In the genomic region with DNA sequence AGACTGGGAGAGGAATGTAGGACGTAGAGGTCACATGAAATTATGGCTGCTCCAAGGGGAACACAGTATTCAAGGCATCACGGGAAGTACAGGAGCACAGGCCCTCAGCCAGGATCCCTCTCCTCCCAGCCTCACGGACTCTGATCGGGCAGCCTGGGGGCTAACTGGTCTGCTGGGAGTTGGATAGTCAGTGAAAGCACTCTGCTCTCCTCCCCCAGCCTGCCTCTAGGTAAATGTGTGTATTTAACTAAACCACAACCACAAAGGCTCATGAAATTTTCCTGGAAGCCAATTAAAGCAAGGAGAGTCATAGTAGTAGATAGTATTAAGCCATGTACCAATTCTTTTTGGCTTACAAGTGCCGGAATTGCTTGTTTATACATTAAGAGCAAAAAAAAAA, we compare ENCODE assay signal across 11 cellular contexts.
A peak's percentile ranks its signal among the peaks of the same experiment; 100 is the strongest.
DNase-seq lines count a peak whose midpoint lies in the region; ATAC-seq, FAIRE-seq and TF ChIP-seq lines count a peak whose summit lies in the region.
"Had no signal": no experiment of that assay in that cellular context is flagged by ENCODE, and none has a peak within 500 bp of the region (broad histone marks: within the 10 kb centered on the region; RNA-seq: fewer than 3 reads in every experiment).

No MANE protein-coding gene starts in this region.

- H3K27me3 ChIP-seq in left ventricle myocardium inferior (ENCODE audit: low read depth) (no peaks in the 10 kb centered on the region), Panc1 (ENCODE audit: control insufficient read depth, insufficient read depth, low read length) (no peaks in the 10 kb centered on the region)
- H3K27me3 ChIP-seq: uterus had no signal

- no peak for FAIRE-seq in urothelium cell line (lab: Jason Lieb, UNC)
- FAIRE-seq: GM12891 had no signal

- ATAC-seq in Right ventricle myocardium superior (ENCODE audit: poor library complexity) = no peak
- ATAC-seq in Panc1 = peak; percentile 83
- no peak for ATAC-seq in GM19455 (IDR thresholded peaks at IDR 0.05; ENCODE audit: unreplicated experiment)

- DNase-seq in left ventricle myocardium inferior (no peak), Right ventricle myocardium superior (no peak), Panc1 (ENCODE audit: low read depth, low spot score) (no peak), fibroblast of villous mesenchyme (ENCODE audit: low read depth) (peak; percentile 94), urothelium cell line (ENCODE audit: low spot score) (peak; percentile 82), immature natural killer cell (no peak), pons (ENCODE audit: low spot score) (no peak)
- DNase-seq: NCI-H1694 treated with DMSO at 0.1 percent for 48 hours, uterus had no signal

- peaks cover 0 to 1% (median 0%) of the 10 kb centered on the region in 6 donors for H3K9me3 Mint-ChIP-seq in immature natural killer cell

- H3K4me3 ChIP-seq in left ventricle myocardium inferior (no peak overlapping the region), Panc1 (ENCODE audit: low read depth in 2 of 2, low read length in 2 of 2) (peak overlapping the region in 1 of 2 experiments; percentile 37; a peak in 2 of 4 replicates), fibroblast of villous mesenchyme (ENCODE audit: low read depth, low read length) (no peak overlapping the region)
- H3K4me3 ChIP-seq: uterus had no signal

- CTCF ChIA-PET in Panc1 (lab: Charles Lee) = interaction anchor here (0.7 kb wide), 1 partner anchor 393 kb away, joined by 3 read pairs; no protein-coding TSS in a partner anchor

- no peak overlapping the region for H3K27ac Mint-ChIP-seq in immature natural killer cell

- H3K4me1 ChIP-seq in left ventricle myocardium inferior (no peaks in the 10 kb centered on the region), Panc1 (ENCODE audit: control insufficient read depth, insufficient read depth, low read length) (peaks cover 33% of the 10 kb centered on the region)

- H3K4me3 Mint-ChIP-seq in immature natural killer cell = no peak overlapping the region

- H3K36me3 ChIP-seq in left ventricle myocardium inferior (no peaks in the 10 kb centered on the region), Panc1 (ENCODE audit: control insufficient read depth, insufficient read depth, low read length) (no peaks in the 10 kb centered on the region)
- H3K36me3 ChIP-seq: uterus had no signal

- POLR2A ChIA-PET in Panc1 (lab: Charles Lee) = interaction anchor here (0.6 to 0.7 kb wide), 3 partner anchors 53 to 348 kb away, joined by 3 to 13 read pairs (median 6); no protein-coding TSS in a partner anchor

- H3K27ac ChIP-seq in left ventricle myocardium inferior (replicated peaks) = peak overlapping the region; percentile 15
- peak overlapping the region; percentile 91 for H3K27ac ChIP-seq in Panc1 (ENCODE audit: low read length)
- H3K27ac ChIP-seq: uterus had no signal

- no TSS peak for BruUV-seq in Panc1 (replicated peaks; lab: Mats Ljungman, UMichigan)

- H3K27me3 Mint-ChIP-seq in immature natural killer cell (ENCODE audit: low read depth in 3 of 3) = peaks cover 0 to 5% (median 2%) of the 10 kb centered on the region in 3 donors

- H3K36me3 Mint-ChIP-seq in immature natural killer cell = no peaks in the 10 kb centered on the region

- TF ChIP-seq CTCF in left ventricle myocardium inferior (IDR thresholded peaks at IDR 0.05; ENCODE audit: borderline replicate concordance) (no peak), Panc1 (IDR thresholded peaks at IDR 0.05) (no peak), fibroblast of villous mesenchyme (IDR thresholded peaks at IDR 0.05; ENCODE audit: insufficient read depth, low read depth, low read length) (no peak)

- peaks cover 7% of the 10 kb centered on the region for H3K9me3 ChIP-seq in left ventricle myocardium inferior (replicated peaks)
- no peaks in the 10 kb centered on the region; the same call in 1 of the 2 replicates for H3K9me3 ChIP-seq in Panc1 (ENCODE audit: control insufficient read depth, insufficient read depth, low read depth, low read length)
- H3K9me3 ChIP-seq: uterus had no signal

- H3K4me1 Mint-ChIP-seq in immature natural killer cell = no peaks in the 10 kb centered on the region

- intact Hi-C loops in left ventricle myocardium inferior (cut with micrococcal nuclease) = no loop called here
- intact Hi-C loops in Right ventricle myocardium superior (cut with DNase I) = no loop called here
- intact Hi-C loops in Panc1 (cut with micrococcal nuclease; ENCODE audit: unreplicated experiment) = no loop called here

- in situ Hi-C loops in Panc1 (cut with HindIII; ENCODE audit: low pct_unique_long_range_greater_than_20kb, low sequenced_read_pairs) = no loop called here

Comparison
In these comparisons a context has a peak if more than half of its experiments do, and no peak if none do; other contexts are left out.
1. DNase-seq: peak in fibroblast of villous mesenchyme (single experiment) and urothelium cell line (single experiment); none in left ventricle myocardium inferior (single experiment), Right ventricle myocardium superior (single experiment), Panc1 (single experiment), immature natural killer cell (0 of 3) and pons (single experiment).